ENCODE assay signal across 9 cellular contexts in genomic region chr2:138421971-138422335, GRCh38.
A peak's percentile ranks its signal among the peaks of the same experiment; 100 is the strongest.
DNase-seq lines count a peak whose midpoint lies in the region; ATAC-seq, FAIRE-seq and TF ChIP-seq lines count a peak whose summit lies in the region.
"Had no signal": no experiment of that assay in that cellular context is flagged by ENCODE, and none has a peak within 500 bp of the region (broad histone marks: within the 10 kb centered on the region; RNA-seq: fewer than 3 reads in every experiment).

No MANE protein-coding gene starts in this region.

- H3K4me3 ChIP-seq in fibroblast of the aortic adventitia (ENCODE audit: low read depth, low read length) = no peak overlapping the region

- no peaks in the 10 kb centered on the region for H3K4me1 Mint-ChIP-seq in activated naive CD8-positive, alpha-beta T cell treated with anti-CD3 and anti-CD28 coated beads, Interleukin-2, amount 50 U/mL, for 24 hours
- no peaks in the 10 kb centered on the region for H3K4me1 Mint-ChIP-seq in natural killer cell treated with Interleukin-12 subunit alpha and Interleukin-12 subunit beta and Interleukin-15 and Interleukin-18, amount 100 ng/mL, for 72 hours (ENCODE audit: low read depth in 2 of 2)

- H3K9me3 Mint-ChIP-seq in activated naive CD8-positive, alpha-beta T cell treated with anti-CD3 and anti-CD28 coated beads, Interleukin-2, amount 50 U/mL, for 24 hours = peaks cover 21% of the 10 kb centered on the region
- peaks cover 29% of the 10 kb centered on the region for H3K9me3 Mint-ChIP-seq in natural killer cell treated with Interleukin-12 subunit alpha and Interleukin-12 subunit beta and Interleukin-15 and Interleukin-18, amount 100 ng/mL, for 72 hours

- no peak for TF ChIP-seq CTCF in fibroblast of the aortic adventitia (IDR thresholded peaks at IDR 0.05; ENCODE audit: insufficient read depth, low read length)

- no peak for ATAC-seq in activated naive CD8-positive, alpha-beta T cell treated with anti-CD3 and anti-CD28 coated beads, Interleukin-2, amount 50 U/mL, for 24 hours
- ATAC-seq in natural killer cell treated with Interleukin-12 subunit alpha and Interleukin-12 subunit beta and Interleukin-15 and Interleukin-18, amount 100 ng/mL, for 72 hours = no peak

- H3K36me3 Mint-ChIP-seq in activated naive CD8-positive, alpha-beta T cell treated with anti-CD3 and anti-CD28 coated beads, Interleukin-2, amount 50 U/mL, for 24 hours (ENCODE audit: low read depth) = no peaks in the 10 kb centered on the region
- peaks cover 8% of the 10 kb centered on the region for H3K36me3 Mint-ChIP-seq in natural killer cell treated with Interleukin-12 subunit alpha and Interleukin-12 subunit beta and Interleukin-15 and Interleukin-18, amount 100 ng/mL, for 72 hours

- H3K27ac Mint-ChIP-seq in activated naive CD8-positive, alpha-beta T cell treated with anti-CD3 and anti-CD28 coated beads, Interleukin-2, amount 50 U/mL, for 24 hours = no peak overlapping the region
- no peak overlapping the region for H3K27ac Mint-ChIP-seq in natural killer cell treated with Interleukin-12 subunit alpha and Interleukin-12 subunit beta and Interleukin-15 and Interleukin-18, amount 100 ng/mL, for 72 hours

- FAIRE-seq in RCC 7860 (lab: Jason Lieb, UNC) = peak; percentile 57

- H3K4me3 Mint-ChIP-seq in activated naive CD8-positive, alpha-beta T cell treated with anti-CD3 and anti-CD28 coated beads, Interleukin-2, amount 50 U/mL, for 24 hours = no peak overlapping the region
- H3K4me3 Mint-ChIP-seq in natural killer cell treated with Interleukin-12 subunit alpha and Interleukin-12 subunit beta and Interleukin-15 and Interleukin-18, amount 100 ng/mL, for 72 hours = no peak overlapping the region

- peak; percentile 20 for DNase-seq in DMS79 treated with DMSO at 0.1 percent for 48 hours (lab: John Stamatoyannopoulos, UW)
- DNase-seq in DMS79 (lab: John Stamatoyannopoulos, UW) = no peak
- peak; percentile 73 for DNase-seq in RCC 7860 (ENCODE audit: low spot score)
- peak; percentile 83 for DNase-seq in fibroblast of the aortic adventitia (ENCODE audit: low read depth)
- DNase-seq in stromal cell of bone marrow (ENCODE audit: low read depth) = peak; percentile 73
- DNase-seq in NCI-H748 treated with DMSO at 0.1 percent for 48 hours (lab: John Stamatoyannopoulos, UW) = no peak
- DNase-seq in activated naive CD8-positive, alpha-beta T cell treated with anti-CD3 and anti-CD28 coated beads, Interleukin-2, amount 50 U/mL, for 24 hours = no peak
- DNase-seq in natural killer cell treated with Interleukin-12 subunit alpha and Interleukin-12 subunit beta and Interleukin-15 and Interleukin-18, amount 100 ng/mL, for 72 hours (ENCODE audit: low spot score) = no peak
- DNase-seq: 8988T had no signal

- no peaks in the 10 kb centered on the region for H3K27me3 Mint-ChIP-seq in activated naive CD8-positive, alpha-beta T cell treated with anti-CD3 and anti-CD28 coated beads, Interleukin-2, amount 50 U/mL, for 24 hours
- no peaks in the 10 kb centered on the region for H3K27me3 Mint-ChIP-seq in natural killer cell treated with Interleukin-12 subunit alpha and Interleukin-12 subunit beta and Interleukin-15 and Interleukin-18, amount 100 ng/mL, for 72 hours

Comparison
In these comparisons a context has a peak if more than half of its experiments do, and no peak if none do; other contexts are left out.
1. DNase-seq: peak in DMS79 treated with DMSO at 0.1 percent for 48 hours (single experiment), RCC 7860 (single experiment), fibroblast of the aortic adventitia (single experiment) and stromal cell of bone marrow (single experiment); none in DMS79 (single experiment), NCI-H748 treated with DMSO at 0.1 percent for 48 hours (single experiment), activated naive CD8-positive, alpha-beta T cell treated with anti-CD3 and anti-CD28 coated beads, Interleukin-2, amount 50 U/mL, for 24 hours (single experiment) and natural killer cell treated with Interleukin-12 subunit alpha and Interleukin-12 subunit beta and Interleukin-15 and Interleukin-18, amount 100 ng/mL, for 72 hours (single experiment).